Comparison of ENCODE assay signal across 24 cellular contexts in genomic region chr10:75450062-75450429, GRCh38. TPM values are rescaled to one million over a fixed set of nuclear protein-coding genes. Genes with fewer than 3 reads are reported as not detected.
A peak's percentile ranks its signal among the peaks of the same experiment; 100 is the strongest.
DNase-seq lines count a peak whose midpoint lies in the region; ATAC-seq and TF ChIP-seq lines count a peak whose summit lies in the region.
"Had no signal": no experiment of that assay in that cellular context is flagged by ENCODE, and none has a peak within 500 bp of the region (broad histone marks: within the 10 kb centered on the region; RNA-seq: fewer than 3 reads in every experiment).

No MANE protein-coding gene starts in this region.

- H3K4me3 ChIP-seq in endodermal cell (ENCODE audit: low read length): no peak overlapping the region
- no peak overlapping the region for H3K4me3 ChIP-seq in neuronal stem cell (ENCODE audit: low read length in 2 of 2)
- H3K4me3 ChIP-seq in thyroid gland (replicated peaks in 1 of 3): no peak overlapping the region
- H3K4me3 ChIP-seq: Peyer's patch, prostate gland, smooth muscle cell, tibial nerve had no signal

- no peak overlapping the region for H4K91ac ChIP-seq in neuronal stem cell (ENCODE audit: low read depth, low read length, poor library complexity)

- no peak overlapping the region for H2AK5ac ChIP-seq in neuronal stem cell (ENCODE audit: low read depth, low read length)

- intact Hi-C loops in thyroid gland (cut with DNase I) (no loop called here), posterior vena cava (cut with DNase I) (no loop called here)

- TF ChIP-seq POLR2A in thyroid gland (IDR thresholded peaks at IDR 0.05): no peak

- H3K36me3 ChIP-seq in endodermal cell (ENCODE audit: control insufficient read depth, insufficient read depth, low read length): no peaks in the 10 kb centered on the region
- H3K36me3 ChIP-seq in neuronal stem cell (replicated peaks in 1 of 2; ENCODE audit: control insufficient read depth in 2 of 2, insufficient read depth in 2 of 2, low read length in 2 of 2): no peaks in the 10 kb centered on the region
- H3K36me3 ChIP-seq in thyroid gland: no peaks in the 10 kb centered on the region
- H3K36me3 ChIP-seq: Peyer's patch, prostate gland had no signal

- peaks cover 12% of the 10 kb centered on the region for H3K9me3 Mint-ChIP-seq in endodermal cell

- no peak overlapping the region for H2BK12ac ChIP-seq in neuronal stem cell (ENCODE audit: low read length)

- peak overlapping the region; percentile 68 for H3K27ac ChIP-seq in endodermal cell (ENCODE audit: low read depth, low read length)
- H3K27ac ChIP-seq in neuronal stem cell (replicated peaks; ENCODE audit: low read length): no peak overlapping the region
- H3K27ac ChIP-seq in thyroid gland: no peak overlapping the region
- H3K27ac ChIP-seq: Peyer's patch, prostate gland, tibial nerve, VCaP had no signal

- no peak overlapping the region for H2BK5ac ChIP-seq in neuronal stem cell (ENCODE audit: low read length)

- H3K36me3 Mint-ChIP-seq in endodermal cell (ENCODE audit: low read depth): no peaks in the 10 kb centered on the region
- H3K36me3 Mint-ChIP-seq: activated CD4-positive, alpha-beta memory T cell treated with anti-CD3 and anti-CD28 coated beads for 36 hours had no signal

- no peak overlapping the region for H3K23ac ChIP-seq in neuronal stem cell (ENCODE audit: low read depth, low read length, poor library complexity)

- peaks cover 37% of the 10 kb centered on the region for H3K27me3 ChIP-seq in endodermal cell (ENCODE audit: control insufficient read depth, insufficient read depth, low read length, poor library complexity, severe bottlenecking)
- peaks cover 0 to 7% (median 3%) of the 10 kb centered on the region in 3 experiments for H3K27me3 ChIP-seq in neuronal stem cell (ENCODE audit: control insufficient read depth in 3 of 3, insufficient read depth in 3 of 3, low read depth in 1 of 3, low read length in 3 of 3)
- H3K27me3 ChIP-seq in thyroid gland: no peaks in the 10 kb centered on the region
- H3K27me3 ChIP-seq: Peyer's patch, tibial nerve had no signal

- no peak overlapping the region for H3K9ac ChIP-seq in endodermal cell (ENCODE audit: extremely low read depth, low read length, poor library complexity, severe bottlenecking)
- no peak overlapping the region for H3K9ac ChIP-seq in neuronal stem cell (ENCODE audit: low read depth, low read length, poor library complexity)

- H3K4me1 ChIP-seq in endodermal cell (ENCODE audit: control insufficient read depth, insufficient read depth, low read length) (peaks cover 4% of the 10 kb centered on the region), neuronal stem cell (ENCODE audit: control insufficient read depth in 2 of 2, insufficient read depth in 1 of 2, low read depth in 1 of 2, low read length in 2 of 2) (peaks cover 14 to 35% of the 10 kb centered on the region in 2 donors), thyroid gland (no peaks in the 10 kb centered on the region)
- H3K4me1 ChIP-seq: Peyer's patch, prostate gland had no signal

- no peak overlapping the region for H3K4me2 ChIP-seq in neuronal stem cell (ENCODE audit: insufficient read depth, low read length, poor library complexity, severe bottlenecking)
- H3K4me2 ChIP-seq: smooth muscle cell had no signal

- no peak overlapping the region for H3K4me3 Mint-ChIP-seq in endodermal cell
- H3K4me3 Mint-ChIP-seq: activated CD4-positive, alpha-beta memory T cell treated with anti-CD3 and anti-CD28 coated beads for 36 hours; naive thymus-derived CD4-positive, alpha-beta T cell; T-helper 17 cell had no signal

- no peak overlapping the region for H3K4ac ChIP-seq in neuronal stem cell (ENCODE audit: low read length)

- peaks cover 32% of the 10 kb centered on the region for H3K4me1 Mint-ChIP-seq in endodermal cell
- H3K4me1 Mint-ChIP-seq: naive thymus-derived CD4-positive, alpha-beta T cell; T-helper 17 cell had no signal

- no peak overlapping the region for H3K14ac ChIP-seq in neuronal stem cell (ENCODE audit: low read length)

- peak overlapping the region; percentile 13 for H2AFZ ChIP-seq in neuronal stem cell (ENCODE audit: low read length)

- H3K9me3 ChIP-seq in endodermal cell (ENCODE audit: control insufficient read depth, low read length) (peaks cover 13% of the 10 kb centered on the region), neuronal stem cell (replicated peaks in 1 of 2; ENCODE audit: control insufficient read depth in 2 of 2, insufficient read depth in 1 of 2, low read depth in 1 of 2, low read length in 2 of 2) (peaks cover 3 to 4% of the 10 kb centered on the region in 2 donors), thyroid gland (no peaks in the 10 kb centered on the region)
- H3K9me3 ChIP-seq: Peyer's patch, prostate gland had no signal

- ATAC-seq in HG03039 (IDR thresholded peaks at IDR 0.05; ENCODE audit: unreplicated experiment): no peak
- ATAC-seq: naive thymus-derived CD4-positive, alpha-beta T cell; stimulated activated naive CD8-positive, alpha-beta T cell treated with anti-CD3 and anti-CD28 coated beads, Interleukin-15, Interleukin-2, amounts not matched to agents 100 U/mL and 50 U/mL, for 24 hours; T-helper 17 cell had no signal

- WGBS in endodermal cell (ENCODE audit: insufficient coverage in 1 of 2, insufficient read length in 1 of 2), 2 experiments: 47% methylated on average over 3 of the region's 3 CpGs; no CpG with 5 or more reads in 1 of the 2 experiments
- no CpG with 5 or more reads among the region's 3 CpGs for WGBS in neuronal stem cell (ENCODE audit: extremely low coverage in 2 of 2, insufficient read length in 2 of 2, insufficient replicate concordance in 1 of 2), 2 donors
- WGBS in thyroid gland, 2 donors: 87 to 91% methylated on average over 3 of the region's 3 CpGs

- DNase-seq in NCI-H1105 treated with DMSO at 0.1 percent for 48 hours (lab: John Stamatoyannopoulos, UW): peak; percentile 91
- DNase-seq in NCI-H2227 (lab: John Stamatoyannopoulos, UW; ENCODE audit: unreplicated experiment): peak; percentile 56
- no peak for DNase-seq in endodermal cell
- DNase-seq in neuronal stem cell (ENCODE audit: low spot score): no peak
- no peak for DNase-seq in thyroid gland
- DNase-seq in posterior vena cava (ENCODE audit: low spot score): no peak
- DNase-seq: activated CD4-positive, alpha-beta memory T cell treated with anti-CD3 and anti-CD28 coated beads for 36 hours; activated T-cell treated with anti-CD3 and anti-CD28 coated beads for 4 hours; central memory CD4-positive, alpha-beta T cell; foreskin fibroblast; hypothalamus; KG1; kidney; naive thymus-derived CD4-positive, alpha-beta T cell; NK-92 treated with Interleukin-12 subunit alpha and Interleukin-12 subunit beta, amount 100 ng/mL, for 24 hours; Peyer's patch; stimulated activated CD4-positive, alpha-beta T cell treated with anti-CD3 and anti-CD28 coated beads, Interleukin-4, amount 100 ng/mL, for 1 hour; stimulated activated naive CD8-positive, alpha-beta T cell treated with anti-CD3 and anti-CD28 coated beads, Interleukin-15, Interleukin-2, amounts not matched to agents 100 U/mL and 50 U/mL, for 24 hours; T-helper 17 cell had no signal

- H3K27ac Mint-ChIP-seq in endodermal cell: no peak overlapping the region
- H3K27ac Mint-ChIP-seq: activated CD4-positive, alpha-beta memory T cell treated with anti-CD3 and anti-CD28 coated beads for 36 hours; naive thymus-derived CD4-positive, alpha-beta T cell; T-helper 17 cell had no signal

- peaks cover 54% of the 10 kb centered on the region for H3K27me3 Mint-ChIP-seq in endodermal cell (ENCODE audit: insufficient read depth)

- H2BK120ac ChIP-seq in neuronal stem cell (ENCODE audit: low read depth, low read length): no peak overlapping the region

- H2BK15ac ChIP-seq in neuronal stem cell (ENCODE audit: low read length): no peak overlapping the region

- no peaks in the 10 kb centered on the region for H3K79me1 ChIP-seq in neuronal stem cell (ENCODE audit: low read depth, low read length)

- no peak overlapping the region for H4K8ac ChIP-seq in neuronal stem cell (ENCODE audit: low read depth, low read length)

- H3K18ac ChIP-seq in neuronal stem cell (ENCODE audit: low read length): no peak overlapping the region

- no peak for TF ChIP-seq CTCF in endodermal cell (conservative IDR thresholded peaks at IDR 0.05)
- TF ChIP-seq CTCF in thyroid gland (IDR thresholded peaks at IDR 0.05): no peak

RNA-seq across cellular contexts. Expression of gene LRMDA, which starts 18.6 kb away (rescaled TPM):
- total RNA-seq in endodermal cell: 1 to 10 TPM; 1.7 to 5.1 TPM
- 1.5 TPM for polyA plus RNA-seq in endodermal cell (2013, experiment 1 of 2)
- 0.66 TPM for polyA plus RNA-seq in endodermal cell (2013, experiment 2 of 2)
- 0.22 TPM for polyA plus RNA-seq in neuronal stem cell (2013, experiment 1 of 2)
- 0.15 TPM for polyA plus RNA-seq in neuronal stem cell (2013, experiment 2 of 2)
- 10 to 100 TPM; 16.5 to 31.7 (median 23.2) TPM for total RNA-seq in thyroid gland
- total RNA-seq in posterior vena cava: 10 to 100 TPM; 14.4 to 18.0 TPM
- total RNA-seq: activated CD4-positive, alpha-beta memory T cell treated with anti-CD3 and anti-CD28 coated beads for 36 hours; T-helper 17 cell had no signal
- polyA plus RNA-seq: naive thymus-derived CD4-positive, alpha-beta T cell had no signal

RNA-seq across cellular contexts. Expression of gene ZNF503, which starts 48.5 kb away (rescaled TPM):
- total RNA-seq in endodermal cell (1 to 10 TPM in 1 of 2 donors, under 1 TPM in 1; 0.40 to 1.1 TPM), thyroid gland (10 to 100 TPM in 3 of 4 donors, 1 to 10 TPM in 1; 8.2 to 17.1 (median 10.9) TPM), posterior vena cava (10 to 100 TPM; 27.9 to 36.0 TPM)
- 67.9 TPM for polyA plus RNA-seq in endodermal cell (2013, experiment 1 of 2)
- polyA plus RNA-seq in endodermal cell (2013, experiment 2 of 2): 68.5 TPM
- polyA plus RNA-seq in neuronal stem cell (2013, experiment 1 of 2): 9.9 TPM
- 11.2 TPM for polyA plus RNA-seq in neuronal stem cell (2013, experiment 2 of 2)
- polyA plus RNA-seq: naive thymus-derived CD4-positive, alpha-beta T cell had no signal

Comparison
In these comparisons a context has a peak if more than half of its experiments do, and no peak if none do; other contexts are left out.
1. DNase-seq: peak in NCI-H1105 treated with DMSO at 0.1 percent for 48 hours (single experiment) and NCI-H2227 (single experiment); none in endodermal cell (single experiment), neuronal stem cell (single experiment), thyroid gland (0 of 2) and posterior vena cava (single experiment).
2. RNA of gene ZNF503, which starts 48.5 kb away (total RNA-seq): 27.9 to 36.0 TPM in posterior vena cava and 8.2 to 17.1 TPM in thyroid gland; 0.40 to 1.1 TPM in endodermal cell; every median in the first group is over 4 times any median in the second.